In the genomic region with DNA sequence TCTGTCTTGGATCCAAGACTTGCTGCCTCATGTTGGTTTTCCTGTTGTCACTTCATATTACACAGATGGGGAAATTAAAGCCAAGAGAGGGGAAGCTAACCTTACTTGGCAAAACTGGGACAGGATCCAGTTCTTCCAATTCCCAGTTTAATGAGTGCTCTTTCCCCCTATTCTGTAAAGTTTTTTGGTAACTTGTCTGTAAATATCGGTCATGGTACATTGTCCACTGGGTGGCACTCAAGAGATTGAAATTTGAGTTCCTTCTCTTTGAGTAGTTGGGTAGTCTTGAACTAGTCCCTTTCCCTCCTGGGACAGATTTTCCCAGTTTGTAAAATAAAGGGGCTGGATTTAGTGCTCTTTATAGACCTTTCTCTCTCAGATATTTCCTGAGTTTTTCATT, we compare ENCODE assay signal across 9 cellular contexts. TPM values are rescaled to one million over a fixed set of nuclear protein-coding genes. Genes with fewer than 3 reads are reported as not detected.
DNase-seq lines count a peak whose midpoint lies in the region; ATAC-seq, FAIRE-seq and TF ChIP-seq lines count a peak whose summit lies in the region.
"Had no signal": no experiment of that assay in that cellular context is flagged by ENCODE, and none has a peak within 500 bp of the region (broad histone marks: within the 10 kb centered on the region; RNA-seq: fewer than 3 reads in every experiment).

No MANE protein-coding gene starts in this region.

- TF ChIP-seq CTCF in dorsolateral prefrontal cortex (IDR thresholded peaks at IDR 0.05 in 54 of 56, conservative IDR thresholded peaks at IDR 0.05 in 2 of 56; ENCODE audit: low read depth in 1 of 56, partially characterized antibody in 56 of 56) (peak in 45 of 56 donors; percentile 19 to 55 (median 41)), pancreas (IDR thresholded peaks at IDR 0.05) (peak in 2 of 4 donors; percentile 21 to 53), natural killer cell (IDR thresholded peaks at IDR 0.05) (no peak)

- H3K27me3 Mint-ChIP-seq in natural killer cell (ENCODE audit: low read depth in 2 of 2) = no peaks in the 10 kb centered on the region
- H3K27me3 Mint-ChIP-seq: central memory CD8-positive, alpha-beta T cell had no signal

- no peaks in the 10 kb centered on the region for H3K4me1 ChIP-seq in pancreas

- ATAC-seq in pancreas (peak; percentile 49 to 67 (median 64)), natural killer cell (no peak)

- intact Hi-C loops in dorsolateral prefrontal cortex (cut with DNase I) = no loop called here
- intact Hi-C loops in pancreas (cut with DNase I) = no loop called here
- intact Hi-C loops in natural killer cell (cut with micrococcal nuclease) = no loop called here

- no peaks in the 10 kb centered on the region for H3K9me3 ChIP-seq in pancreas

- no peaks in the 10 kb centered on the region for H3K36me3 ChIP-seq in pancreas

- H3K4me1 Mint-ChIP-seq in natural killer cell = no peaks in the 10 kb centered on the region

- H3K27ac ChIP-seq in dorsolateral prefrontal cortex (no peak overlapping the region), pancreas (no peak overlapping the region)

- H3K27me3 ChIP-seq in dorsolateral prefrontal cortex (peaks cover 0 to 24% (median 0%) of the 10 kb centered on the region in 45 donors), pancreas (no peaks in the 10 kb centered on the region)

- H3K9me3 Mint-ChIP-seq in natural killer cell = no peaks in the 10 kb centered on the region
- H3K9me3 Mint-ChIP-seq: central memory CD8-positive, alpha-beta T cell had no signal

- DNase-seq in A172 (ENCODE audit: low spot score) (peak; percentile 39), GM04504 (ENCODE audit: low read depth) (peak; percentile 24), NCI-H446 treated with DMSO at 0.1 percent for 48 hours (lab: John Stamatoyannopoulos, UW) (peak; percentile 46), dorsolateral prefrontal cortex (no peak), pancreas (no peak), NCI-H2081 (lab: John Stamatoyannopoulos, UW) (no peak), natural killer cell (no peak)
- no peak for DNase-seq in activated naive CD4-positive, alpha-beta T cell (lab: John Stamatoyannopoulos, UW)

- 5 to 26% methylated on average over 1 of the region's 1 CpG for WGBS in pancreas, 2 donors

- H3K4me3 ChIP-seq in dorsolateral prefrontal cortex (no peak overlapping the region), pancreas (no peak overlapping the region)

- peak; percentile 79 for FAIRE-seq in pancreas (lab: Jason Lieb, UNC)

- H3K4me3 Mint-ChIP-seq in natural killer cell = no peak overlapping the region
- H3K4me3 Mint-ChIP-seq: central memory CD8-positive, alpha-beta T cell had no signal

- peaks cover 7% of the 10 kb centered on the region for H3K36me3 Mint-ChIP-seq in natural killer cell

- no peak overlapping the region for H3K27ac Mint-ChIP-seq in natural killer cell

RNA-seq across cellular contexts. Expression of a gene that starts 12.4 kb away (rescaled TPM):
- 39.2 and 42.5 TPM in 2 replicates for total RNA-seq in A172 (2014; rRNA removed; shearing (Covaris generic))
- 10 to 100 TPM; 18.9 to 40.5 (median 28.8) TPM for total RNA-seq in dorsolateral prefrontal cortex
- total RNA-seq in pancreas = 10 to 100 TPM; 13.4 to 21.5 (median 17.6) TPM
- polyA plus RNA-seq in pancreas = 10 to 100 TPM; 29.5 to 54.0 TPM
- 10 to 100 TPM; 80.9 to 94.9 (median 85.5) TPM for total RNA-seq in natural killer cell

RNA-seq across cellular contexts. Expression of a gene that starts 21.3 kb away (rescaled TPM):
- not detected in 2 replicates for total RNA-seq in A172 (2014; rRNA removed; shearing (Covaris generic))
- under 1 TPM in 2 of 120 experiments, not detected in 118; 0.39 to 0.43 TPM for total RNA-seq in dorsolateral prefrontal cortex
- not detected for total RNA-seq in pancreas
- under 1 TPM in 1 of 2 donors, not detected in 1; 0.09 TPM for polyA plus RNA-seq in pancreas
- not detected for total RNA-seq in natural killer cell

Comparison
In these comparisons a context has a peak if more than half of its experiments do, and no peak if none do; other contexts are left out.
1. DNase-seq: peak in A172 (single experiment), GM04504 (single experiment) and NCI-H446 treated with DMSO at 0.1 percent for 48 hours (single experiment); none in dorsolateral prefrontal cortex (0 of 10), pancreas (0 of 6), NCI-H2081 (0 of 2), natural killer cell (single experiment) and activated naive CD4-positive, alpha-beta T cell (0 of 4).
2. ATAC-seq: peak in pancreas (4 of 4); none in natural killer cell (0 of 3).